Comparison of ENCODE assay signal across 9 cellular contexts in the genomic region with DNA sequence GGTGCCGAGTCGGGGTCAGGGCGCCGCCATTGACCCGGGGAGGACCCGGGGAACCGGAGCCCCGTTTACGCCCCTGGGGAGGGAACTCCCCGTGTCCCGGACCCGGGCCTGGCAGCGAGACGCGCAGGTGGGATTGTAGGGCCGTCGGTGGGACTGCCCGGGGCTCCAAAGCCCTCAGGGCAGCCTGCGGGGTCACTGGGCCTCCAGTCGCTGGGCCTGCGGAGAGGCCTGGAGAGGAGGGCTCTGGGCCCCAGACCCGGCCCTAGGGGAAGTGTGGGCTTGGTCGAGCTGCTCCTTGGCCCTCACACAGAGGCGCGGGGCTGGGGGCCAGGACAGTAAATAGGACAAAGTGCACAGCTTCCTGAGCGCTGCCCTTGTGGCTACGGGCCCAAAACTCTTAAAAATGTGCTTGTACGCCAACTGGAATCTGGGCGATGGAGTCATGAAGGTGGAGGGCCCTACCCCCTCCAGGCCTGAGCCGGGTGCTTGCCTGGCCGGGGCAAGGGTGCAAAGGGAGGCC.
A peak's percentile ranks its signal among the peaks of the same experiment; 100 is the strongest.
DNase-seq lines count a peak whose midpoint lies in the region; ATAC-seq and TF ChIP-seq lines count a peak whose summit lies in the region.
"Had no signal": no experiment of that assay in that cellular context is flagged by ENCODE, and none has a peak within 500 bp of the region (broad histone marks: within the 10 kb centered on the region; RNA-seq: fewer than 3 reads in every experiment).

No MANE protein-coding gene starts in this region.

- H3K4me1 ChIP-seq in tibial artery, result peaks cover 0 to 26% (median 19%) of the 10 kb centered on the region in 4 donors

- intact Hi-C loops in tibial artery (cut with DNase I; ENCODE audit: low total_unique reads), result no loop called here

- H3K4me3 ChIP-seq in astrocyte of the spinal cord (ENCODE audit: low read depth, low read length), result peak overlapping the region; percentile 49
- H3K4me3 ChIP-seq in tibial artery, result peak overlapping the region; percentile 50 to 78

- no peaks in the 10 kb centered on the region for H3K36me3 ChIP-seq in tibial artery

- H3K27me3 ChIP-seq in tibial artery, result peaks cover 0 to 4% of the 10 kb centered on the region in 2 donors

- TF ChIP-seq CTCF in astrocyte of the spinal cord (IDR thresholded peaks at IDR 0.05; ENCODE audit: low read depth, low read length) (no peak), tibial artery (IDR thresholded peaks at IDR 0.05) (no peak)

- DNase-seq in DMS 273 (lab: John Stamatoyannopoulos, UW; ENCODE audit: unreplicated experiment) (peak; percentile 29), DMS 273 treated with DMSO at 0.1 percent for 48 hours (lab: John Stamatoyannopoulos, UW) (no peak), astrocyte of the spinal cord (ENCODE audit: low read depth, low spot score) (no peak), kidney tubule cell (ENCODE audit: low spot score) (peak; percentile 28), tibial artery (no peak), NOMO-1 treated with dmso at 0.1 percent for 144 hours (lab: John Stamatoyannopoulos, UW; ENCODE audit: unreplicated experiment) (no peak), HCEC 1CT (no peak)

- in situ Hi-C loops in astrocyte of the spinal cord (cut with HindIII; ENCODE audit: low sequenced_read_pairs), result no loop called here

- ATAC-seq in HG03469 (IDR thresholded peaks at IDR 0.05; ENCODE audit: unreplicated experiment), result no peak

- H3K27ac ChIP-seq in tibial artery, result peak overlapping the region in 1 of 2 donors; percentile 68
- H3K27ac ChIP-seq: 22Rv1 had no signal

- no peaks in the 10 kb centered on the region for H3K9me3 ChIP-seq in tibial artery

Comparison
In these comparisons a context has a peak if more than half of its experiments do, and no peak if none do; other contexts are left out.
1. DNase-seq: peak in DMS 273 (single experiment) and kidney tubule cell (single experiment); none in DMS 273 treated with DMSO at 0.1 percent for 48 hours (single experiment), astrocyte of the spinal cord (single experiment), tibial artery (0 of 2), NOMO-1 treated with dmso at 0.1 percent for 144 hours (single experiment) and HCEC 1CT (single experiment).